Comparison of ENCODE assay signal across 1 cellular context in genomic region chr1:199081739-199082138, GRCh38.
TF ChIP-seq lines count a peak whose summit lies in the region.

No MANE protein-coding gene starts in this region.

TF ChIP-seq in GM12878, 131 proteins besides CTCF, POLR2A, EP300 and RAD21 (continued from another document):
- TF ChIP-seq BCL3 (IDR thresholded peaks at IDR 0.05; ENCODE audit: borderline replicate concordance, insufficient read depth, low read depth, low read length, poor library complexity, severe bottlenecking) (peak; percentile 70), TCF7 (IDR thresholded peaks at IDR 0.05; ENCODE audit: borderline replicate concordance) (0 out of 2 replicates have a peak, but pooled peaks have one; percentile 54), TBL1XR1 (IDR thresholded peaks at IDR 0.05; ENCODE audit: low read depth, low read length) (peak; percentile 97), E4F1 (IDR thresholded peaks at IDR 0.05; ENCODE audit: borderline replicate concordance, partially characterized antibody) (no peak), ELK1 (IDR thresholded peaks at IDR 0.05; ENCODE audit: low read depth, low read length) (no peak), PML (IDR thresholded peaks at IDR 0.05; ENCODE audit: low read length) (0 out of 2 replicates have a peak, but pooled peaks have one; percentile 56), FOS (IDR thresholded peaks at IDR 0.05; ENCODE audit: borderline replicate concordance, extremely low read depth, insufficient read length) (no peak), BACH1 (IDR thresholded peaks at IDR 0.05; ENCODE audit: borderline replicate concordance) (peak; percentile 79; the same call in 1 of the 2 replicates), NBN (IDR thresholded peaks at IDR 0.05) (peak; percentile 71; the same call in 1 of the 2 replicates), E2F4 (IDR thresholded peaks at IDR 0.05; ENCODE audit: low read depth, low read length) (no peak), SPI1 (IDR thresholded peaks at IDR 0.05; ENCODE audit: borderline replicate concordance, insufficient read depth, low read depth, low read length) (no peak), JUNB (IDR thresholded peaks at IDR 0.05) (peak; percentile 82), ATF2 (IDR thresholded peaks at IDR 0.05; ENCODE audit: low read length) (peak; percentile 97), CREM (IDR thresholded peaks at IDR 0.05; ENCODE audit: low read depth) (peak; percentile 86), NFIC (IDR thresholded peaks at IDR 0.05; ENCODE audit: low read depth, low read length) (peak; percentile 98), NR2F1 (conservative IDR thresholded peaks at IDR 0.05) (peak; percentile 61), IKZF2 (IDR thresholded peaks at IDR 0.05) (peak; percentile 87 to 93), FOXM1 (IDR thresholded peaks at IDR 0.05; ENCODE audit: low read depth, low read length) (peak; percentile 98), USF2 (IDR thresholded peaks at IDR 0.05; ENCODE audit: borderline replicate concordance, low read depth, low read length) (no peak), ZNF622 (IDR thresholded peaks at IDR 0.05) (no peak), SRF (IDR thresholded peaks at IDR 0.05; ENCODE audit: low read depth in 2 of 2, low read length in 2 of 2) (no peak), CEBPB (IDR thresholded peaks at IDR 0.05; ENCODE audit: borderline replicate concordance in 1 of 2, low read depth in 2 of 2, low read length in 2 of 2) (peak in 1 of 2 experiments; percentile 84; a peak in 1 of 4 replicates), RFX5 (IDR thresholded peaks at IDR 0.05; ENCODE audit: low read depth, low read length) (no peak), ATF7 (IDR thresholded peaks at IDR 0.05; ENCODE audit: low read depth) (peak; percentile 92), CEBPZ (IDR thresholded peaks at IDR 0.05; ENCODE audit: low read depth, low read length) (no peak), GATAD2B (conservative IDR thresholded peaks at IDR 0.05; ENCODE audit: low read depth) (peak; percentile 61; the same call in 1 of the 2 replicates), MTA2 (IDR thresholded peaks at IDR 0.05; ENCODE audit: low read depth) (peak; percentile 100), BMI1 (IDR thresholded peaks at IDR 0.05; ENCODE audit: borderline replicate concordance) (peak; percentile 78), SKIL (IDR thresholded peaks at IDR 0.05; ENCODE audit: low read depth, poor library complexity, severe bottlenecking) (peak; percentile 99)
